1 cellular context compared by ENCODE assay signal in genomic region chr16:83652898-83653297, GRCh38.
TF ChIP-seq lines count a peak whose summit lies in the region.

No MANE protein-coding gene starts in this region.

TF ChIP-seq in HepG2, 621 proteins besides CTCF, POLR2A, EP300 and RAD21 (continued from another document):
- TF ChIP-seq IRF9 (CRISPR knock-in tag; IDR thresholded peaks at IDR 0.05; ENCODE audit: borderline replicate concordance), result no peak
